In the genomic region with DNA sequence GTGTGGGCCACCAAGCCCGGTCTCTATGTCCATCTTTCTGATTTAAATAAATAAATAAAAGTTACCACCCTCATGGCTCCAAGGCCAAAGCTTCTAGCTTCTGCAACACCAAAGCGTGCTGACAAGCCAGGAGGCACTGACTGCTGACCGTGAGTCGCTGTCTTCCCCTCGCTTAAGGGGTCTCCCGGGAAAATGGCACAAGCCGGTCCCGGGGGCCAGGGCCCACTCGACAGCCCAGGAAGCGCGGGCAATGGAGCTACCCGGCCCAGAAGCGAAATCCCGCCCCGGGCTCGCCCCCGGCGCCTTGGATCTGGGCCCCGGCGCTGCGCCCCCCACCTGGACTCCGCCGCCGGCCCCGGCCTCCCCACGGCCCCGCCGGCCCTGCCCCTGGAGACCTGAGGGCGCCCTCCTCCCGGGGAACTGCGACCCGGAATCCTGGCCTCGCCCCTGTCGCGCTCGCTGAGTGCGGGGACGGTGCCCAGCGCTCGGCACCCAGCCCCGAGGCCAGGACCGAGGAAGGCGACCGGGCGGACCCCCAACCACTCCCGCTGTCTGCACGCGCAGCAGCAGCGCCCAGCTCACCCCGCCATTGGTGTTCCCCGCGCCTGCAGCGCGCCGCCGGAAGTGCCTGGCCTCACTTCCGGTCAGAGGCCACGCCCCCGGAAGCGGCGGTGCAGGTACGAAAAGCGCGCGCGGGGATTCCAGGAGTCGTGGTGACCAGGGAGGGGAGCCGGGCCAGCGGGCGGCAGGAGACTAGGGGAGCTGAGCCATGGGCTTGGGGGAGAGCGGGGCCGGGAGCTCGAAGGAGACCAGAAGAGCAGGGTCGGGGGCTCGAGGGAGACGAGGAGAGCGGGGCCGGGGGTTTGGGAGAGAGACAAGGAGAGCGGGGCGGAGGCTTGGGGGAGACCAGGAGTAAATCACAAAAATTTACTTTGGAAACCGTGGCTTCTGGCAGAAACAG, we compare ENCODE assay signal across 1 cellular context.
TF ChIP-seq lines count a peak whose summit lies in the region.

Gene MRM2 (minus strand): TSS at position 626 of the 961 bp plus-strand sequence. CDS start 36 bp downstream, at position 590.
Gene NUDT1 (plus strand): TSS at position 647 of the 961 bp plus-strand sequence. CDS start 2,349 bp downstream, outside the sequence.

TF ChIP-seq in HepG2, 621 proteins besides CTCF, POLR2A, EP300 and RAD21 (continued from another document and continues in another):
- TF ChIP-seq ATF4 (CRISPR knock-in tag; IDR thresholded peaks at IDR 0.05) (0 out of 4 replicates have a peak, but pooled peaks of 1 of the 2 experiments have one; percentile 74), ZMAT3 (CRISPR knock-in tag; conservative IDR thresholded peaks at IDR 0.05) (0 out of 2 replicates have a peak, but pooled peaks have one; percentile 47), ZNF343 (CRISPR knock-in tag; IDR thresholded peaks at IDR 0.05) (no peak), ZBTB7B (CRISPR knock-in tag; IDR thresholded peaks at IDR 0.05) (0 out of 2 replicates have a peak, but pooled peaks have one; percentile 24), ETV6 (CRISPR knock-in tag; conservative IDR thresholded peaks at IDR 0.05) (0 out of 2 replicates have a peak, but pooled peaks have one; percentile 26), SAFB2 (CRISPR knock-in tag; IDR thresholded peaks at IDR 0.05; ENCODE audit: borderline replicate concordance, low read depth) (peak; percentile 33; the same call in 1 of the 2 replicates), SNAI1 (CRISPR knock-in tag; IDR thresholded peaks at IDR 0.05; ENCODE audit: borderline replicate concordance) (no peak), ZKSCAN5 (CRISPR knock-in tag; IDR thresholded peaks at IDR 0.05) (no peak), TEAD3 (CRISPR knock-in tag; optimal IDR thresholded peaks at IDR 0.05; ENCODE audit: borderline replicate concordance) (peak; percentile 72), JUNB (CRISPR knock-in tag; IDR thresholded peaks at IDR 0.05; ENCODE audit: borderline replicate concordance) (peak; percentile 52; the same call in 1 of the 2 replicates), FOXA1 (IDR thresholded peaks at IDR 0.05) (no peak), FOXA1 (CRISPR knock-in tag; IDR thresholded peaks at IDR 0.05) (0 out of 2 replicates have a peak, but pooled peaks have one; percentile 20), YEATS4 (CRISPR knock-in tag; IDR thresholded peaks at IDR 0.05; ENCODE audit: borderline replicate concordance) (peak; percentile 85; the same call in 1 of the 2 replicates), ZNF674 (CRISPR knock-in tag; IDR thresholded peaks at IDR 0.05; ENCODE audit: low read depth) (no peak), WIZ (CRISPR knock-in tag; IDR thresholded peaks at IDR 0.05) (no peak), MYC (CRISPR knock-in tag; IDR thresholded peaks at IDR 0.05; ENCODE audit: borderline replicate concordance) (peak; percentile 88), KLF9 (CRISPR knock-in tag; IDR thresholded peaks at IDR 0.05; ENCODE audit: low read depth) (peak; percentile 73; the same call in 1 of the 2 replicates), HIVEP1 (CRISPR knock-in tag; IDR thresholded peaks at IDR 0.05) (peak; percentile 57; the same call in 1 of the 2 replicates), IKZF4 (CRISPR knock-in tag; IDR thresholded peaks at IDR 0.05; ENCODE audit: borderline replicate concordance, low read depth, not compliant biosample characterization) (peak; percentile 50), HNF4G (IDR thresholded peaks at IDR 0.05; ENCODE audit: borderline replicate concordance, low read depth, low read length) (no peak), HNF4G (CRISPR knock-in tag; IDR thresholded peaks at IDR 0.05; ENCODE audit: borderline replicate concordance, low read depth) (peak; percentile 63), AGO2 (optimal IDR thresholded peaks at IDR 0.05; ENCODE audit: low read depth, low read length) (peak; percentile 67), MXD1 (CRISPR knock-in tag; IDR thresholded peaks at IDR 0.05) (peak; percentile 69; the same call in 1 of the 2 replicates), MAF1 (CRISPR knock-in tag; IDR thresholded peaks at IDR 0.05; ENCODE audit: borderline replicate concordance) (peak; percentile 67; the same call in 1 of the 2 replicates), ZFP36L1 (CRISPR knock-in tag; IDR thresholded peaks at IDR 0.05) (peak; percentile 78; the same call in 1 of the 2 replicates), UBTF (CRISPR knock-in tag; IDR thresholded peaks at IDR 0.05) (peak; percentile 82), MAZ (IDR thresholded peaks at IDR 0.05; ENCODE audit: borderline replicate concordance, low read depth, low read length) (no peak), MAZ (CRISPR knock-in tag; IDR thresholded peaks at IDR 0.05; ENCODE audit: low read depth) (peak; percentile 56; the same call in 1 of the 2 replicates), ZNF383 (CRISPR knock-in tag; IDR thresholded peaks at IDR 0.05; ENCODE audit: borderline replicate concordance) (no peak), ASH2L (IDR thresholded peaks at IDR 0.05; ENCODE audit: insufficient read length, low read depth, low read length) (peak; percentile 80), POGZ (CRISPR knock-in tag; IDR thresholded peaks at IDR 0.05) (peak; percentile 57), ZNF691 (CRISPR knock-in tag; IDR thresholded peaks at IDR 0.05; ENCODE audit: borderline replicate concordance, low read depth) (no peak; the same call in 1 of the 2 replicates), ZNF839 (CRISPR knock-in tag; IDR thresholded peaks at IDR 0.05; ENCODE audit: borderline replicate concordance) (no peak), ESRRA (CRISPR knock-in tag; IDR thresholded peaks at IDR 0.05; ENCODE audit: low read depth) (no peak), HNRNPUL1 (IDR thresholded peaks at IDR 0.05; ENCODE audit: low read depth, low read length) (no peak), SKI (IDR thresholded peaks at IDR 0.05; ENCODE audit: partially characterized antibody) (no peak), NR0B2 (CRISPR knock-in tag; IDR thresholded peaks at IDR 0.05) (peak; percentile 29; the same call in 1 of the 2 replicates), HDAC2 (CRISPR knock-in tag; IDR thresholded peaks at IDR 0.05) (peak; percentile 60), SP4 (CRISPR knock-in tag; IDR thresholded peaks at IDR 0.05) (peak; percentile 93), PAX8 (CRISPR knock-in tag; IDR thresholded peaks at IDR 0.05; ENCODE audit: borderline replicate concordance) (0 out of 2 replicates have a peak, but pooled peaks have one; percentile 14), REPIN1 (CRISPR knock-in tag; IDR thresholded peaks at IDR 0.05; ENCODE audit: borderline replicate concordance, low read depth) (peak; percentile 97; the same call in 1 of the 2 replicates), MAFK (conservative IDR thresholded peaks at IDR 0.05 in 1 of 2, IDR thresholded peaks at IDR 0.05 in 1 of 2; ENCODE audit: low read length in 2 of 2) (no peak), ZNF501 (CRISPR knock-in tag; IDR thresholded peaks at IDR 0.05) (peak; percentile 89), NCOA2 (CRISPR knock-in tag; IDR thresholded peaks at IDR 0.05) (peak; percentile 32; the same call in 1 of the 2 replicates), ZNF143 (CRISPR knock-in tag; IDR thresholded peaks at IDR 0.05) (peak; percentile 36; the same call in 1 of the 2 replicates)
- TF ChIP-seq, protein P1, sequence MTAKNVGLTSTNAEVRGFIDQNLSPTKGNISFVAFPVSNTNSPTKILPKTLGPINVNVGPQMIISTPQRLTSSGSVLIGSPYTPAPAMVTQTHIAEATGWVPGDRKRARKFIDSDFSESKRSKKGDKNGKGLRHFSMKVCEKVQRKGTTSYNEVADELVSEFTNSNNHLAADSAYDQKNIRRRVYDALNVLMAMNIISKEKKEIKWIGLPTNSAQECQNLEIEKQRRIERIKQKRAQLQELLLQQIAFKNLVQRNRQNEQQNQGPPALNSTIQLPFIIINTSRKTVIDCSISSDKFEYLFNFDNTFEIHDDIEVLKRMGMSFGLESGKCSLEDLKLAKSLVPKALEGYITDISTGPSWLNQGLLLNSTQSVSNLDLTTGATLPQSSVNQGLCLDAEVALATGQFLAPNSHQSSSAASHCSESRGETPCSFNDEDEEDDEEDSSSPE (CRISPR knock-in tag; IDR thresholded peaks at IDR 0.05), result peak; percentile 99
- TF ChIP-seq, protein P2, sequence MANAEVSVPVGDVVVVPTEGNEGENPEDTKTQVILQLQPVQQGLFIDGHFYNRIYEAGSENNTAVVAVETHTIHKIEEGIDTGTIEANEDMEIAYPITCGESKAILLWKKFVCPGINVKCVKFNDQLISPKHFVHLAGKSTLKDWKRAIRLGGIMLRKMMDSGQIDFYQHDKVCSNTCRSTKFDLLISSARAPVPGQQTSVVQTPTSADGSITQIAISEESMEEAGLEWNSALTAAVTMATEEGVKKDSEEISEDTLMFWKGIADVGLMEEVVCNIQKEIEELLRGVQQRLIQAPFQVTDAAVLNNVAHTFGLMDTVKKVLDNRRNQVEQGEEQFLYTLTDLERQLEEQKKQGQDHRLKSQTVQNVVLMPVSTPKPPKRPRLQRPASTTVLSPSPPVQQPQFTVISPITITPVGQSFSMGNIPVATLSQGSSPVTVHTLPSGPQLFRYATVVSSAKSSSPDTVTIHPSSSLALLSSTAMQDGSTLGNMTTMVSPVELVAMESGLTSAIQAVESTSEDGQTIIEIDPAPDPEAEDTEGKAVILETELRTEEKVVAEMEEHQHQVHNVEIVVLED (CRISPR knock-in tag; IDR thresholded peaks at IDR 0.05; ENCODE audit: borderline replicate concordance), result peak; percentile 85
- TF ChIP-seq, protein P3, sequence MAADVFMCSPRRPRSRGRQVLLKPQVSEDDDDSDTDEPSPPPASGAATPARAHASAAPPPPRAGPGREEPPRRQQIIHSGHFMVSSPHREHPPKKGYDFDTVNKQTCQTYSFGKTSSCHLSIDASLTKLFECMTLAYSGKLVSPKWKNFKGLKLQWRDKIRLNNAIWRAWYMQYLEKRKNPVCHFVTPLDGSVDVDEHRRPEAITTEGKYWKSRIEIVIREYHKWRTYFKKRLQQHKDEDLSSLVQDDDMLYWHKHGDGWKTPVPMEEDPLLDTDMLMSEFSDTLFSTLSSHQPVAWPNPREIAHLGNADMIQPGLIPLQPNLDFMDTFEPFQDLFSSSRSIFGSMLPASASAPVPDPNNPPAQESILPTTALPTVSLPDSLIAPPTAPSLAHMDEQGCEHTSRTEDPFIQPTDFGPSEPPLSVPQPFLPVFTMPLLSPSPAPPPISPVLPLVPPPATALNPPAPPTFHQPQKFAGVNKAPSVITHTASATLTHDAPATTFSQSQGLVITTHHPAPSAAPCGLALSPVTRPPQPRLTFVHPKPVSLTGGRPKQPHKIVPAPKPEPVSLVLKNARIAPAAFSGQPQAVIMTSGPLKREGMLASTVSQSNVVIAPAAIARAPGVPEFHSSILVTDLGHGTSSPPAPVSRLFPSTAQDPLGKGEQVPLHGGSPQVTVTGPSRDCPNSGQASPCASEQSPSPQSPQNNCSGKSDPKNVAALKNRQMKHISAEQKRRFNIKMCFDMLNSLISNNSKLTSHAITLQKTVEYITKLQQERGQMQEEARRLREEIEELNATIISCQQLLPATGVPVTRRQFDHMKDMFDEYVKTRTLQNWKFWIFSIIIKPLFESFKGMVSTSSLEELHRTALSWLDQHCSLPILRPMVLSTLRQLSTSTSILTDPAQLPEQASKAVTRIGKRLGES (CRISPR knock-in tag; IDR thresholded peaks at IDR 0.05; ENCODE audit: borderline replicate concordance), result no peak
- TF ChIP-seq, protein P4, sequence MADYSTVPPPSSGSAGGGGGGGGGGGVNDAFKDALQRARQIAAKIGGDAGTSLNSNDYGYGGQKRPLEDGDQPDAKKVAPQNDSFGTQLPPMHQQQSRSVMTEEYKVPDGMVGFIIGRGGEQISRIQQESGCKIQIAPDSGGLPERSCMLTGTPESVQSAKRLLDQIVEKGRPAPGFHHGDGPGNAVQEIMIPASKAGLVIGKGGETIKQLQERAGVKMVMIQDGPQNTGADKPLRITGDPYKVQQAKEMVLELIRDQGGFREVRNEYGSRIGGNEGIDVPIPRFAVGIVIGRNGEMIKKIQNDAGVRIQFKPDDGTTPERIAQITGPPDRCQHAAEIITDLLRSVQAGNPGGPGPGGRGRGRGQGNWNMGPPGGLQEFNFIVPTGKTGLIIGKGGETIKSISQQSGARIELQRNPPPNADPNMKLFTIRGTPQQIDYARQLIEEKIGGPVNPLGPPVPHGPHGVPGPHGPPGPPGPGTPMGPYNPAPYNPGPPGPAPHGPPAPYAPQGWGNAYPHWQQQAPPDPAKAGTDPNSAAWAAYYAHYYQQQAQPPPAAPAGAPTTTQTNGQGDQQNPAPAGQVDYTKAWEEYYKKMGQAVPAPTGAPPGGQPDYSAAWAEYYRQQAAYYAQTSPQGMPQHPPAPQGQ (CRISPR knock-in tag; IDR thresholded peaks at IDR 0.05; ENCODE audit: borderline replicate concordance), result no peak
